9 cellular contexts compared by ENCODE assay signal in genomic region chr7:111091623-111092370, GRCh38. TPM values are rescaled to one million over a fixed set of nuclear protein-coding genes. Genes with fewer than 3 reads are reported as not detected.
DNase-seq lines count a peak whose midpoint lies in the region; TF ChIP-seq lines count a peak whose summit lies in the region.
"Had no signal": no experiment of that assay in that cellular context is flagged by ENCODE, and none has a peak within 500 bp of the region (broad histone marks: within the 10 kb centered on the region; RNA-seq: fewer than 3 reads in every experiment).

No MANE protein-coding gene starts in this region.

- BruUV-seq in MCF 10A (replicated peaks; lab: Mats Ljungman, UMichigan) = no TSS peak

- H3K27ac ChIP-seq in Peyer's patch (peak overlapping the region in 1 of 4 donors; percentile 22), colonic mucosa (no peak overlapping the region)

- no peak overlapping the region for H3K9ac ChIP-seq in colonic mucosa (ENCODE audit: low read depth in 2 of 2, low read length in 2 of 2)

- H3K36me3 Mint-ChIP-seq in glutamatergic neuron (ENCODE audit: unreplicated experiment) = no peaks in the 10 kb centered on the region
- H3K36me3 Mint-ChIP-seq in MCF 10A (ENCODE audit: insufficient read depth, unreplicated experiment) = no peaks in the 10 kb centered on the region

- TF ChIP-seq CTCF in Peyer's patch (IDR thresholded peaks at IDR 0.05) (no peak), glutamatergic neuron (IDR thresholded peaks at IDR 0.05; ENCODE audit: partially characterized antibody, unreplicated experiment) (no peak), colonic mucosa (IDR thresholded peaks at IDR 0.05) (no peak), MCF 10A (IDR thresholded peaks at IDR 0.05; ENCODE audit: unreplicated experiment) (no peak)

- H3K27me3 Mint-ChIP-seq in glutamatergic neuron (ENCODE audit: unreplicated experiment) = peaks cover 4% of the 10 kb centered on the region
- no peaks in the 10 kb centered on the region for H3K27me3 Mint-ChIP-seq in MCF 10A (ENCODE audit: insufficient read depth, unreplicated experiment)
- H3K27me3 Mint-ChIP-seq: B cell had no signal

- peak overlapping the region in 3 of 4 donors; percentile 2 to 22 (median 12) for H3K4me3 ChIP-seq in Peyer's patch
- H3K4me3 ChIP-seq in colonic mucosa = no peak overlapping the region

- intact Hi-C loops in colonic mucosa (cut with DNase I) (loop anchor here (5.0 to 10.0 kb wide), 2 partner anchors 393 to 641 kb away; no protein-coding TSS in a partner anchor), MCF 10A (cut with micrococcal nuclease) (loop anchor here (10.0 kb wide), 1 partner anchor 1247 kb away; no protein-coding TSS in a partner anchor)

- H3K9me3 ChIP-seq in Peyer's patch = no peaks in the 10 kb centered on the region
- H3K9me3 ChIP-seq in colonic mucosa = no peaks in the 10 kb centered on the region

- H3K4me1 ChIP-seq in Peyer's patch = no peaks in the 10 kb centered on the region
- H3K4me1 ChIP-seq in colonic mucosa = no peaks in the 10 kb centered on the region

- H3K4me3 Mint-ChIP-seq in glutamatergic neuron (ENCODE audit: unreplicated experiment) (peak overlapping the region; percentile 82), MCF 10A (ENCODE audit: unreplicated experiment) (no peak overlapping the region)
- H3K4me3 Mint-ChIP-seq: B cell had no signal

- DNase-seq in NCI-H82 (lab: John Stamatoyannopoulos, UW) = peak; percentile 47
- DNase-seq in NCI-H82 treated with DMSO at 0.1 percent for 48 hours (lab: John Stamatoyannopoulos, UW; ENCODE audit: unreplicated experiment) = no peak
- no peak for DNase-seq in Peyer's patch
- DNase-seq in glutamatergic neuron = no peak
- peak; percentile 71 for DNase-seq in superior temporal gyrus (ENCODE audit: extremely low spot score)
- no peak for DNase-seq in colonic mucosa
- DNase-seq in DMS53 treated with DMSO at 0.1 percent for 48 hours (lab: John Stamatoyannopoulos, UW; ENCODE audit: unreplicated experiment) = no peak
- no peak for DNase-seq in MCF 10A (ENCODE audit: unreplicated experiment)

- CTCF ChIA-PET in MCF 10A (lab: Yijun Ruan, JAX) = interaction anchor here (0.5 to 0.9 kb wide), 5 partner anchors 238 to 644 kb away, joined by 3 to 5 read pairs (median 3); no protein-coding TSS in a partner anchor

- H3K27ac Mint-ChIP-seq in glutamatergic neuron (ENCODE audit: unreplicated experiment) (peak overlapping the region; percentile 86), MCF 10A (ENCODE audit: low read depth, unreplicated experiment) (no peak overlapping the region)
- H3K27ac Mint-ChIP-seq: B cell had no signal

- H3K27me3 ChIP-seq in Peyer's patch (no peaks in the 10 kb centered on the region), colonic mucosa (no peaks in the 10 kb centered on the region)

- H3K9me3 Mint-ChIP-seq in glutamatergic neuron (ENCODE audit: unreplicated experiment) (peaks cover 6% of the 10 kb centered on the region), MCF 10A (ENCODE audit: unreplicated experiment) (no peaks in the 10 kb centered on the region)

- no peak for TF ChIP-seq POLR2A in Peyer's patch (IDR thresholded peaks at IDR 0.05)

- H3K36me3 ChIP-seq in Peyer's patch (no peaks in the 10 kb centered on the region), colonic mucosa (no peaks in the 10 kb centered on the region)

- POLR2A ChIA-PET in MCF 10A (lab: Yijun Ruan, JAX) = no interaction called here

- H3K4me1 Mint-ChIP-seq in glutamatergic neuron (ENCODE audit: low read depth, unreplicated experiment) (peaks cover 36% of the 10 kb centered on the region), MCF 10A (ENCODE audit: insufficient read depth, unreplicated experiment) (no peaks in the 10 kb centered on the region)
- H3K4me1 Mint-ChIP-seq: B cell had no signal

RNA-seq across cellular contexts. Expression of gene LRRN3, which starts 0.9 kb away (rescaled TPM):
- under 1 TPM in 2 of 4 donors, not detected in 2; 0.40 to 0.53 TPM for total RNA-seq in Peyer's patch
- 6.3 TPM for total RNA-seq in glutamatergic neuron (ENCODE audit: unreplicated experiment)
- total RNA-seq in colonic mucosa = under 1 TPM; 0.35 to 0.42 TPM
- not detected in 2 replicates for total RNA-seq in MCF 10A (2022)

Comparison
In these comparisons a context has a peak if more than half of its experiments do, and no peak if none do; other contexts are left out.
1. DNase-seq: peak in NCI-H82 (single experiment) and superior temporal gyrus (single experiment); none in NCI-H82 treated with DMSO at 0.1 percent for 48 hours (single experiment), Peyer's patch (0 of 3), glutamatergic neuron (single experiment), colonic mucosa (single experiment), DMS53 treated with DMSO at 0.1 percent for 48 hours (single experiment) and MCF 10A (single experiment).